Comparison of ENCODE assay signal across 27 cellular contexts in genomic region chr17:9123594-9124553, GRCh38.
DNase-seq lines count a peak whose midpoint lies in the region; ATAC-seq, FAIRE-seq and TF ChIP-seq lines count a peak whose summit lies in the region.
"Had no signal": no experiment of that assay in that cellular context is flagged by ENCODE, and none has a peak within 500 bp of the region (broad histone marks: within the 10 kb centered on the region; RNA-seq: fewer than 3 reads in every experiment).

No MANE protein-coding gene starts in this region.

- H3K4me1 ChIP-seq in MM.1S (ENCODE audit: low read length) (no peaks in the 10 kb centered on the region), H1 (replicated peaks in 1 of 4; ENCODE audit: control insufficient read depth in 3 of 4, insufficient read depth in 4 of 4, low read length in 3 of 4) (peaks cover 0 to 6% (median 1%) of the 10 kb centered on the region in 4 experiments; a peak in 2 of 7 replicates), psoas muscle (no peaks in the 10 kb centered on the region)
- H3K4me1 ChIP-seq: HAP-1 had no signal

- CTCF ChIA-PET in H1 (lab: Charles Lee; ENCODE audit: partially characterized antibody): interaction anchor here (1.0 to 1.4 kb wide), 2 partner anchors 9 to 126 kb away, joined by 3 to 6 read pairs; no protein-coding TSS in a partner anchor

- peak overlapping the region; percentile 33; the same call in 1 of the 2 replicates for H3K4me2 ChIP-seq in MM.1S (ENCODE audit: low read depth, low read length)
- H3K4me2 ChIP-seq in H1 (ENCODE audit: insufficient read depth in 1 of 2, low read depth in 2 of 2, low read length in 2 of 2): no peak overlapping the region
- H3K4me2 ChIP-seq: BLaER1 treated with 17β-estradiol and CSF1 and Interleukin-3, amounts not matched to agents 10 nM and 100 nM had no signal

- H4K91ac ChIP-seq in H1 (replicated peaks; ENCODE audit: insufficient read length, low read length): no peak overlapping the region

- no peak overlapping the region for H2BK120ac ChIP-seq in H1 (replicated peaks; ENCODE audit: low read depth, low read length)

- DNase-seq in GM12865 (ENCODE audit: low read depth) (peak; percentile 19), MM.1S (no peak), H1 (ENCODE audit: low read depth in 1 of 2, low spot score in 2 of 2) (no peak), posterior vena cava (ENCODE audit: low spot score) (peak; percentile 79), psoas muscle (no peak), substantia nigra (lab: John Stamatoyannopoulos, UW) (no peak)
- no peak for DNase-seq in effector CD4-positive, alpha-beta T cell
- DNase-seq: activated CD8-positive, alpha-beta T cell treated with anti-CD3 and anti-CD28 coated beads, Interleukin-2, amount 10 ng/mL, durations not matched to agents 7 days and 5 days; activated naive CD4-positive, alpha-beta T cell treated with anti-CD3 and anti-CD28 coated beads, Interleukin-2, amount 10 ng/mL, durations not matched to agents 7 days and 5 days; amniotic stem cell; COR-L47; DMS53; left colon; NCI-H1105; NCI-H187 treated with DMSO at 0.1 percent for 48 hours; NCI-H524 treated with DMSO at 0.1 percent for 48 hours; occipital lobe; SIG-M5; T-helper 1 cell had no signal

- H2AFZ ChIP-seq in MM.1S (ENCODE audit: low read length) (no peak overlapping the region), H1 (ENCODE audit: low read length) (no peak overlapping the region)

- H3K9me2 ChIP-seq in MM.1S (replicated peaks; ENCODE audit: insufficient read depth, low read length): no peaks in the 10 kb centered on the region

- TF ChIP-seq POLR2A in H1 (IDR thresholded peaks at IDR 0.05; ENCODE audit: control extremely low read depth in 1 of 2, low read depth in 2 of 2, low read length in 2 of 2): no peak

- H3K23ac ChIP-seq in H1 (ENCODE audit: insufficient read length): no peak overlapping the region

- 0 out of 2 replicates have a peak overlapping the region, but pooled peaks have one; percentile 9 for H2AK5ac ChIP-seq in H1 (ENCODE audit: low read depth, low read length)

- no peak overlapping the region; the same call in 1 of the 2 replicates for H4K8ac ChIP-seq in H1 (ENCODE audit: extremely low read depth, insufficient read depth, low read length)

- POLR2A ChIA-PET in H1 (lab: Charles Lee; ENCODE audit: partially characterized antibody): interaction anchor here (0.6 kb wide), 1 partner anchor 18 kb away, joined by 3 read pairs; no protein-coding TSS in a partner anchor

- no peaks in the 10 kb centered on the region for H3K23me2 ChIP-seq in H1 (ENCODE audit: low read depth, low read length)

- ATAC-seq in psoas muscle: no peak
- ATAC-seq: activated CD8-positive, alpha-beta T cell treated with anti-CD3 and anti-CD28 coated beads, Interleukin-2, amount 10 ng/mL, durations not matched to agents 7 days and 5 days; left colon; Panc1 had no signal

- no peak overlapping the region for H3K4ac ChIP-seq in H1 (replicated peaks; ENCODE audit: insufficient read length, low read depth, low read length)

- H3K14ac ChIP-seq in H1 (ENCODE audit: insufficient read length): no peak overlapping the region

- TF ChIP-seq RAD21 in H1 (IDR thresholded peaks at IDR 0.05 in 1 of 2, conservative IDR thresholded peaks at IDR 0.05 in 1 of 2; ENCODE audit: low read depth in 2 of 2, low read length in 2 of 2): no peak

- H3K9ac ChIP-seq in MM.1S (ENCODE audit: low read length) (no peak overlapping the region), H1 (replicated peaks in 1 of 4; ENCODE audit: extremely low read depth in 1 of 4, low read depth in 3 of 4, low read length in 3 of 4) (no peak overlapping the region)
- H3K9ac ChIP-seq: BLaER1 treated with 17β-estradiol and CSF1 and Interleukin-3, amounts not matched to agents 10 nM and 100 nM had no signal

- TF ChIP-seq CTCF in GM12865 (IDR thresholded peaks at IDR 0.05; ENCODE audit: insufficient read depth, low read depth, low read length, missing control alignments) (no peak), MM.1S (IDR thresholded peaks at IDR 0.05; ENCODE audit: low read length) (no peak), H1 (IDR thresholded peaks at IDR 0.05; ENCODE audit: control extremely low read depth in 1 of 3, insufficient read depth in 1 of 3, low read depth in 1 of 3, low read length in 3 of 3) (no peak), psoas muscle (IDR thresholded peaks at IDR 0.05) (no peak)

- H2BK15ac ChIP-seq in H1 (ENCODE audit: low read length): no peak overlapping the region

- H2BK20ac ChIP-seq in H1 (ENCODE audit: low read length): no peak overlapping the region

- no peak overlapping the region for H3K56ac ChIP-seq in H1 (replicated peaks; ENCODE audit: insufficient read length, low read depth, low read length)

- H3K36me3 ChIP-seq in MM.1S (replicated peaks; ENCODE audit: insufficient read depth, low read length) (no peaks in the 10 kb centered on the region), H1 (ENCODE audit: control insufficient read depth in 2 of 4, insufficient read depth in 4 of 4, low read length in 3 of 4) (no peaks in the 10 kb centered on the region), psoas muscle (ENCODE audit: insufficient read depth in 1 of 2, low read depth in 1 of 2) (no peaks in the 10 kb centered on the region)
- H3K36me3 ChIP-seq: BLaER1 treated with 17β-estradiol and CSF1 and Interleukin-3, amounts not matched to agents 10 nM and 100 nM; esophagus muscularis mucosa; HAP-1 had no signal

- no peak overlapping the region for H2BK5ac ChIP-seq in H1 (ENCODE audit: low read depth, low read length)

- no peaks in the 10 kb centered on the region for H3K79me1 ChIP-seq in H1 (ENCODE audit: low read depth, low read length)

- no peaks in the 10 kb centered on the region for H3K9me3 ChIP-seq in MM.1S (replicated peaks; ENCODE audit: insufficient read depth, low read length)
- H3K9me3 ChIP-seq in H1 (ENCODE audit: insufficient read depth in 2 of 2, low read depth in 1 of 2, low read length in 1 of 2): no peaks in the 10 kb centered on the region; a peak in 1 of 4 replicates
- peaks cover 3% of the 10 kb centered on the region for H3K9me3 ChIP-seq in psoas muscle
- H3K9me3 ChIP-seq: esophagus muscularis mucosa, HAP-1 had no signal

- H4K5ac ChIP-seq in H1 (ENCODE audit: insufficient read length, low read depth, low read length): no peak overlapping the region

- H3K4me3 ChIP-seq in GM12865 (ENCODE audit: low read depth, low read length) (no peak overlapping the region), MM.1S (ENCODE audit: low read length) (no peak overlapping the region), H1 (ENCODE audit: extremely low read depth in 1 of 4, insufficient read depth in 2 of 4, low read depth in 3 of 4, low read length in 4 of 4) (no peak overlapping the region), psoas muscle (no peak overlapping the region)
- H3K4me3 ChIP-seq: BLaER1 treated with 17β-estradiol and CSF1 and Interleukin-3, amounts not matched to agents 10 nM and 100 nM; coronary artery; esophagus muscularis mucosa; HAP-1; skin epidermis had no signal

- H4K20me1 ChIP-seq in MM.1S (ENCODE audit: insufficient read depth, low read length) (no peaks in the 10 kb centered on the region), H1 (replicated peaks in 1 of 2; ENCODE audit: control insufficient read depth in 1 of 2, insufficient read depth in 2 of 2, low read length in 2 of 2) (no peaks in the 10 kb centered on the region)
- H4K20me1 ChIP-seq: BLaER1 treated with 17β-estradiol and CSF1 and Interleukin-3, amounts not matched to agents 10 nM and 100 nM had no signal

- intact Hi-C loops in posterior vena cava (cut with DNase I) (no loop called here), psoas muscle (cut with DNase I) (no loop called here)

- 0 out of 2 replicates have a peak overlapping the region, but pooled peaks have one; percentile 0 for H2BK12ac ChIP-seq in H1 (ENCODE audit: low read depth, low read length)

- no peak for TF ChIP-seq EP300 in H1 (IDR thresholded peaks at IDR 0.05; ENCODE audit: borderline replicate concordance in 1 of 2, low read depth in 2 of 2, low read length in 2 of 2)

- no peak for FAIRE-seq in H1 (lab: Jason Lieb, UNC)
- FAIRE-seq: frontal cortex, TTC549 had no signal

- H3K18ac ChIP-seq in H1 (ENCODE audit: extremely low read depth, low read length): no peak overlapping the region; the same call in 1 of the 2 replicates

- WGBS in H1 (ENCODE audit: extremely low coverage in 1 of 2, insufficient coverage in 1 of 2, insufficient read length in 1 of 2, insufficient replicate concordance in 2 of 2, low coverage in 1 of 2, low lambda C conversion rate in 2 of 2, missing lambda C conversion rate in 1 of 2), 2 experiments: 85% methylated on average over 17 of the region's 17 CpGs; no CpG with 5 or more reads in 1 of the 2 experiments
- WGBS in psoas muscle, 3 donors: 70 to 77% (median 70%) methylated on average over 17 of the region's 17 CpGs

- H3K79me2 ChIP-seq in MM.1S (ENCODE audit: low read length) (no peaks in the 10 kb centered on the region), H1 (ENCODE audit: control insufficient read depth in 1 of 2, insufficient read depth in 2 of 2, low read length in 2 of 2) (no peaks in the 10 kb centered on the region)

- H3K27ac ChIP-seq in MM.1S (ENCODE audit: low read length) (no peak overlapping the region), H1 (ENCODE audit: low read depth, low read length) (no peak overlapping the region), psoas muscle (no peak overlapping the region), substantia nigra (ENCODE audit: low read depth, low read length, poor library complexity, severe bottlenecking) (no peak overlapping the region)
- H3K27ac ChIP-seq: BLaER1 treated with 17β-estradiol and CSF1 and Interleukin-3, amounts not matched to agents 10 nM and 100 nM; coronary artery had no signal

- H3K27me3 ChIP-seq in MM.1S (replicated peaks; ENCODE audit: insufficient read depth, low read length) (peaks cover 25% of the 10 kb centered on the region), H1 (replicated peaks in 1 of 4; ENCODE audit: control insufficient read depth in 3 of 4, extremely low read depth in 1 of 4, insufficient read depth in 3 of 4, low read length in 3 of 4) (no peaks in the 10 kb centered on the region), psoas muscle (ENCODE audit: insufficient read depth in 3 of 3, low read length in 2 of 3) (peaks cover 0 to 3% (median 0%) of the 10 kb centered on the region in 3 donors)
- H3K27me3 ChIP-seq: BLaER1 treated with 17β-estradiol and CSF1 and Interleukin-3, amounts not matched to agents 10 nM and 100 nM; esophagus muscularis mucosa had no signal

- H3F3A ChIP-seq in MM.1S (ENCODE audit: insufficient read depth, low read length): no peaks in the 10 kb centered on the region

TF ChIP-seq in H1, 55 proteins besides CTCF, POLR2A, EP300 and RAD21 (continues in another document):
- TF ChIP-seq BACH1 (IDR thresholded peaks at IDR 0.05; ENCODE audit: low read length): no peak
- no peak for TF ChIP-seq TCF12 (IDR thresholded peaks at IDR 0.05; ENCODE audit: low read depth, low read length)
- TF ChIP-seq CEBPB (IDR thresholded peaks at IDR 0.05; ENCODE audit: low read depth, low read length): no peak

Comparison
In these comparisons a context has a peak if more than half of its experiments do, and no peak if none do; other contexts are left out.
1. DNase-seq: peak in GM12865 (single experiment) and posterior vena cava (single experiment); none in MM.1S (single experiment), H1 (0 of 2), psoas muscle (0 of 2), substantia nigra (0 of 49) and effector CD4-positive, alpha-beta T cell (single experiment).